Comparison of ENCODE assay signal across 10 cellular contexts in genomic region chr2:152648336-152648735, GRCh38.
DNase-seq lines count a peak whose midpoint lies in the region; ATAC-seq and TF ChIP-seq lines count a peak whose summit lies in the region.
"Had no signal": no experiment of that assay in that cellular context is flagged by ENCODE, and none has a peak within 500 bp of the region (broad histone marks: within the 10 kb centered on the region; RNA-seq: fewer than 3 reads in every experiment).

No MANE protein-coding gene starts in this region.

- DNase-seq in Right ventricle myocardium superior (no peak), cardiac septum (ENCODE audit: low spot score) (no peak), WTC11 (ENCODE audit: low spot score) (no peak), iris pigment epithelial cell (ENCODE audit: low read depth) (peak; percentile 29), type B pancreatic cell (ENCODE audit: extremely low spot score, unreplicated experiment) (no peak), epidermal melanocyte (ENCODE audit: insufficient read length, low spot score) (no peak), NCI-H1436 treated with DMSO at 0.1 percent for 48 hours (lab: John Stamatoyannopoulos, UW) (no peak), A172 (ENCODE audit: low spot score) (no peak)
- DNase-seq: activated naive CD4-positive, alpha-beta T cell treated with anti-CD3 and anti-CD28 coated beads, Interleukin-2, amount 50 U/mL, for 16 hours; stimulated activated CD4-positive, alpha-beta T cell treated with anti-CD3 and anti-CD28 coated beads, Interleukin-4, amount 100 ng/mL, for 4 hours had no signal

- H3K27me3 Mint-ChIP-seq in WTC11 (ENCODE audit: low read depth) (no peaks in the 10 kb centered on the region), type B pancreatic cell (no peaks in the 10 kb centered on the region)

- H3K36me3 Mint-ChIP-seq in WTC11: peaks cover 8% of the 10 kb centered on the region
- H3K36me3 Mint-ChIP-seq in type B pancreatic cell: peaks cover 29% of the 10 kb centered on the region

- intact Hi-C loops in Right ventricle myocardium superior (cut with DNase I): no loop called here
- intact Hi-C loops in cardiac septum (cut with DNase I): no loop called here

- CTCF ChIA-PET in WTC11 (lab: Charles Lee): interaction anchor here (1.3 to 3.7 kb wide), 5 partner anchors 13 to 623 kb away, joined by 4 to 37 read pairs (median 7); partner anchors contain the start of gene STAM2

- H3K27ac Mint-ChIP-seq in WTC11 (peak overlapping the region; percentile 55; the same call in 1 of the 2 replicates), type B pancreatic cell (no peak overlapping the region)

- H3K4me1 Mint-ChIP-seq in WTC11 (peaks cover 23% of the 10 kb centered on the region), type B pancreatic cell (ENCODE audit: unreplicated experiment) (peaks cover 20% of the 10 kb centered on the region)

- H3K9me3 Mint-ChIP-seq in WTC11 (no peaks in the 10 kb centered on the region), type B pancreatic cell (no peaks in the 10 kb centered on the region)

- H3K4me3 Mint-ChIP-seq in WTC11 (no peak overlapping the region), type B pancreatic cell (no peak overlapping the region)

- TF ChIP-seq CTCF in WTC11 (IDR thresholded peaks at IDR 0.05): no peak
- peak; percentile 66 for TF ChIP-seq CTCF in type B pancreatic cell (conservative IDR thresholded peaks at IDR 0.05)

- ATAC-seq in Right ventricle myocardium superior (ENCODE audit: poor library complexity) (peak; percentile 44), WTC11 (peak; percentile 38)

- POLR2A ChIA-PET in WTC11 (lab: Charles Lee): no interaction called here

TF ChIP-seq in WTC11, 78 proteins besides CTCF, POLR2A, EP300 and RAD21:
- TF ChIP-seq ZNF532 (CRISPR knock-in tag; IDR thresholded peaks at IDR 0.05; ENCODE audit: borderline replicate concordance) (no peak), ZNF317 (CRISPR knock-in tag; IDR thresholded peaks at IDR 0.05; ENCODE audit: borderline replicate concordance, low read depth) (no peak), RELA (CRISPR knock-in tag; IDR thresholded peaks at IDR 0.05; ENCODE audit: borderline replicate concordance) (no peak), IRF1 (CRISPR knock-in tag; IDR thresholded peaks at IDR 0.05) (no peak), ZNF281 (CRISPR knock-in tag; IDR thresholded peaks at IDR 0.05) (no peak)
